In the genomic region with DNA sequence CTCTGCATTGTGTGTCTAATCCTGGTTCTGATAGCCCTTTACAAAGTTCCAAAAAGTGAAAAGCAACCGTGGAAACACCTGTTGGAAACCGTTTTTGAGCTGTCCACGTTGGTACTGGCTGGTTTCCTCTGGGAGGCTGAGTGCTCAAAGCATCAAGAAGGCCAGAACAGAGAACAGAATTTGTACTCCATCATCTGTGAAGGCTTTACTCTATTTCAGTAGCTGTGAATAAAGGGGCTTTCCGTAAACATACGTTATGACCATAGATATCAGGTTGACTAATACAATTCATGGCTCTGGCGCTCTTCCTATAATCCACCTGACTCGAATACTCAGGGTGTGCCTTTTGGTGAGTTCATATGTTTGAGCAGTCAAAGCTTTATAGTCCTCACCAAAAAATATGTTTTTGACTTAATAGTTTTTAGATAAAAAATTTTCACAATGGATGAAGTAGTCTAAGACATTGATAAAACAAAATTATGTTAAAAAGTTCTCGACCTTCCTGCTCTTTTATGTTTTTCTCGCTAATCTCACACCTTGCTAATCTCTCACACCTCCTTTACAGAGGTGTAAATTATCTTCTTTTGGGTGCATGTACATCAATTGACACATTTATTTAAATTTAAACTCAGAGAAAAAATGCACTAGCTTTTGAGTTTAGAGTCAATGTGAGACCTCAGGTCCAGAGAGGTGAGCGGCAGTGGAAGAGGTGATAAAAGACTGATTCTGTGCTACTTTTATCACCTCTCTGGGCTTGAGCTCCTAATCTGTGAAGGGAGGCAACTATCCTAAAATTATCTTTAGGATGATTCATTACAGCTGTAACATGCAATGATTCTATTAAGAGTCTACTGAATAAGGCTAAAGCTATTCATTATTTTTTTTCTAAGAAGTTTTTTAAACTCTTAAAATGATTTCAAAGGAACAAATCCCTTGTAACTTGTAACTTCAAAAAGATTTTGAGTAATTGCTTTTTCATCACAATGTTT, we compare ENCODE assay signal across 1 cellular context.
TF ChIP-seq lines count a peak whose summit lies in the region.

No MANE protein-coding gene starts in this region.

TF ChIP-seq in GM12878, 131 proteins besides CTCF, POLR2A, EP300 and RAD21 (continued from another document):
- TF ChIP-seq, protein P1, sequence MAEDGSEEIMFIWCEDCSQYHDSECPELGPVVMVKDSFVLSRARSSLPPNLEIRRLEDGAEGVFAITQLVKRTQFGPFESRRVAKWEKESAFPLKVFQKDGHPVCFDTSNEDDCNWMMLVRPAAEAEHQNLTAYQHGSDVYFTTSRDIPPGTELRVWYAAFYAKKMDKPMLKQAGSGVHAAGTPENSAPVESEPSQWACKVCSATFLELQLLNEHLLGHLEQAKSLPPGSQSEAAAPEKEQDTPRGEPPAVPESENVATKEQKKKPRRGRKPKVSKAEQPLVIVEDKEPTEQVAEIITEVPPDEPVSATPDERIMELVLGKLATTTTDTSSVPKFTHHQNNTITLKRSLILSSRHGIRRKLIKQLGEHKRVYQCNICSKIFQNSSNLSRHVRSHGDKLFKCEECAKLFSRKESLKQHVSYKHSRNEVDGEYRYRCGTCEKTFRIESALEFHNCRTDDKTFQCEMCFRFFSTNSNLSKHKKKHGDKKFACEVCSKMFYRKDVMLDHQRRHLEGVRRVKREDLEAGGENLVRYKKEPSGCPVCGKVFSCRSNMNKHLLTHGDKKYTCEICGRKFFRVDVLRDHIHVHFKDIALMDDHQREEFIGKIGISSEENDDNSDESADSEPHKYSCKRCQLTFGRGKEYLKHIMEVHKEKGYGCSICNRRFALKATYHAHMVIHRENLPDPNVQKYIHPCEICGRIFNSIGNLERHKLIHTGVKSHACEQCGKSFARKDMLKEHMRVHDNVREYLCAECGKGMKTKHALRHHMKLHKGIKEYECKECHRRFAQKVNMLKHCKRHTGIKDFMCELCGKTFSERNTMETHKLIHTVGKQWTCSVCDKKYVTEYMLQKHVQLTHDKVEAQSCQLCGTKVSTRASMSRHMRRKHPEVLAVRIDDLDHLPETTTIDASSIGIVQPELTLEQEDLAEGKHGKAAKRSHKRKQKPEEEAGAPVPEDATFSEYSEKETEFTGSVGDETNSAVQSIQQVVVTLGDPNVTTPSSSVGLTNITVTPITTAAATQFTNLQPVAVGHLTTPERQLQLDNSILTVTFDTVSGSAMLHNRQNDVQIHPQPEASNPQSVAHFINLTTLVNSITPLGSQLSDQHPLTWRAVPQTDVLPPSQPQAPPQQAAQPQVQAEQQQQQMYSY (CRISPR knock-in tag; IDR thresholded peaks at IDR 0.05): no peak
- TF ChIP-seq PAX8 (IDR thresholded peaks at IDR 0.05) (no peak), MTA3 (IDR thresholded peaks at IDR 0.05; ENCODE audit: borderline replicate concordance, low read length) (no peak), KDM1A (IDR thresholded peaks at IDR 0.05; ENCODE audit: borderline replicate concordance) (no peak), BACH1 (IDR thresholded peaks at IDR 0.05; ENCODE audit: borderline replicate concordance) (no peak), ESRRA (IDR thresholded peaks at IDR 0.05; ENCODE audit: low read length) (no peak), ZNF274 (IDR thresholded peaks at IDR 0.05; ENCODE audit: insufficient read depth, insufficient read length) (no peak), ZNF207 (IDR thresholded peaks at IDR 0.05; ENCODE audit: borderline replicate concordance) (no peak), KLF5 (IDR thresholded peaks at IDR 0.05; ENCODE audit: partially characterized antibody) (no peak), SMC3 (IDR thresholded peaks at IDR 0.05; ENCODE audit: borderline replicate concordance, low read length) (no peak), EGR1 (IDR thresholded peaks at IDR 0.05; ENCODE audit: borderline replicate concordance in 1 of 2, low read depth in 2 of 2, low read length in 2 of 2) (no peak), SREBF2 (IDR thresholded peaks at IDR 0.05; ENCODE audit: low read length) (no peak), TBL1XR1 (IDR thresholded peaks at IDR 0.05; ENCODE audit: low read depth, low read length) (no peak), SIX5 (IDR thresholded peaks at IDR 0.05; ENCODE audit: low read depth, low read length, severe bottlenecking) (no peak), SIN3A (IDR thresholded peaks at IDR 0.05; ENCODE audit: low read depth, low read length) (no peak)
- TF ChIP-seq, protein P2, sequence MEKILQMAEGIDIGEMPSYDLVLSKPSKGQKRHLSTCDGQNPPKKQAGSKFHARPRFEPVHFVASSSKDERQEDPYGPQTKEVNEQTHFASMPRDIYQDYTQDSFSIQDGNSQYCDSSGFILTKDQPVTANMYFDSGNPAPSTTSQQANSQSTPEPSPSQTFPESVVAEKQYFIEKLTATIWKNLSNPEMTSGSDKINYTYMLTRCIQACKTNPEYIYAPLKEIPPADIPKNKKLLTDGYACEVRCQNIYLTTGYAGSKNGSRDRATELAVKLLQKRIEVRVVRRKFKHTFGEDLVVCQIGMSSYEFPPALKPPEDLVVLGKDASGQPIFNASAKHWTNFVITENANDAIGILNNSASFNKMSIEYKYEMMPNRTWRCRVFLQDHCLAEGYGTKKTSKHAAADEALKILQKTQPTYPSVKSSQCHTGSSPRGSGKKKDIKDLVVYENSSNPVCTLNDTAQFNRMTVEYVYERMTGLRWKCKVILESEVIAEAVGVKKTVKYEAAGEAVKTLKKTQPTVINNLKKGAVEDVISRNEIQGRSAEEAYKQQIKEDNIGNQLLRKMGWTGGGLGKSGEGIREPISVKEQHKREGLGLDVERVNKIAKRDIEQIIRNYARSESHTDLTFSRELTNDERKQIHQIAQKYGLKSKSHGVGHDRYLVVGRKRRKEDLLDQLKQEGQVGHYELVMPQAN (conservative IDR thresholded peaks at IDR 0.05): no peak
- TF ChIP-seq, protein P3, sequence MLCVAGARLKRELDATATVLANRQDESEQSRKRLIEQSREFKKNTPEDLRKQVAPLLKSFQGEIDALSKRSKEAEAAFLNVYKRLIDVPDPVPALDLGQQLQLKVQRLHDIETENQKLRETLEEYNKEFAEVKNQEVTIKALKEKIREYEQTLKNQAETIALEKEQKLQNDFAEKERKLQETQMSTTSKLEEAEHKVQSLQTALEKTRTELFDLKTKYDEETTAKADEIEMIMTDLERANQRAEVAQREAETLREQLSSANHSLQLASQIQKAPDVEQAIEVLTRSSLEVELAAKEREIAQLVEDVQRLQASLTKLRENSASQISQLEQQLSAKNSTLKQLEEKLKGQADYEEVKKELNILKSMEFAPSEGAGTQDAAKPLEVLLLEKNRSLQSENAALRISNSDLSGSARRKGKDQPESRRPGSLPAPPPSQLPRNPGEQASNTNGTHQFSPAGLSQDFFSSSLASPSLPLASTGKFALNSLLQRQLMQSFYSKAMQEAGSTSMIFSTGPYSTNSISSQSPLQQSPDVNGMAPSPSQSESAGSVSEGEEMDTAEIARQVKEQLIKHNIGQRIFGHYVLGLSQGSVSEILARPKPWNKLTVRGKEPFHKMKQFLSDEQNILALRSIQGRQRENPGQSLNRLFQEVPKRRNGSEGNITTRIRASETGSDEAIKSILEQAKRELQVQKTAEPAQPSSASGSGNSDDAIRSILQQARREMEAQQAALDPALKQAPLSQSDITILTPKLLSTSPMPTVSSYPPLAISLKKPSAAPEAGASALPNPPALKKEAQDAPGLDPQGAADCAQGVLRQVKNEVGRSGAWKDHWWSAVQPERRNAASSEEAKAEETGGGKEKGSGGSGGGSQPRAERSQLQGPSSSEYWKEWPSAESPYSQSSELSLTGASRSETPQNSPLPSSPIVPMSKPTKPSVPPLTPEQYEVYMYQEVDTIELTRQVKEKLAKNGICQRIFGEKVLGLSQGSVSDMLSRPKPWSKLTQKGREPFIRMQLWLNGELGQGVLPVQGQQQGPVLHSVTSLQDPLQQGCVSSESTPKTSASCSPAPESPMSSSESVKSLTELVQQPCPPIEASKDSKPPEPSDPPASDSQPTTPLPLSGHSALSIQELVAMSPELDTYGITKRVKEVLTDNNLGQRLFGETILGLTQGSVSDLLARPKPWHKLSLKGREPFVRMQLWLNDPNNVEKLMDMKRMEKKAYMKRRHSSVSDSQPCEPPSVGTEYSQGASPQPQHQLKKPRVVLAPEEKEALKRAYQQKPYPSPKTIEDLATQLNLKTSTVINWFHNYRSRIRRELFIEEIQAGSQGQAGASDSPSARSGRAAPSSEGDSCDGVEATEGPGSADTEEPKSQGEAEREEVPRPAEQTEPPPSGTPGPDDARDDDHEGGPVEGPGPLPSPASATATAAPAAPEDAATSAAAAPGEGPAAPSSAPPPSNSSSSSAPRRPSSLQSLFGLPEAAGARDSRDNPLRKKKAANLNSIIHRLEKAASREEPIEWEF (IDR thresholded peaks at IDR 0.05; ENCODE audit: insufficient replicate concordance, low read depth, low read length): no peak
